17 cellular contexts compared by ENCODE assay signal in genomic region chr2:229443869-229444268, GRCh38.
A peak's percentile ranks its signal among the peaks of the same experiment; 100 is the strongest.
DNase-seq lines count a peak whose midpoint lies in the region; ATAC-seq and TF ChIP-seq lines count a peak whose summit lies in the region.
"Had no signal": no experiment of that assay in that cellular context is flagged by ENCODE, and none has a peak within 500 bp of the region (broad histone marks: within the 10 kb centered on the region; RNA-seq: fewer than 3 reads in every experiment).

No MANE protein-coding gene starts in this region.

- H3F3A ChIP-seq in GM23338 (replicated peaks; ENCODE audit: low read depth): no peaks in the 10 kb centered on the region

- H3K4me3 Mint-ChIP-seq in GM23338: no peak overlapping the region
- H3K4me3 Mint-ChIP-seq: activated T-cell treated with anti-CD3 and anti-CD28 coated beads, Interleukin-2, amount 50 U/mL, for 24 hours; CD4-positive, alpha-beta memory T cell; naive B cell had no signal

- TF ChIP-seq CTCF in brain microvascular endothelial cell (IDR thresholded peaks at IDR 0.05; ENCODE audit: low read depth, low read length, missing control alignments) (no peak), lung (IDR thresholded peaks at IDR 0.05; ENCODE audit: control extremely low read depth, extremely low read depth) (no peak), stomach (IDR thresholded peaks at IDR 0.05) (no peak), GM23338 (conservative IDR thresholded peaks at IDR 0.05; ENCODE audit: low read depth in 2 of 2) (no peak)

- H3K9me3 ChIP-seq in lung (ENCODE audit: control insufficient read depth in 2 of 2, insufficient read depth in 1 of 2, low read length in 1 of 2) (no peaks in the 10 kb centered on the region), stomach (no peaks in the 10 kb centered on the region)
- H3K9me3 ChIP-seq: upper lobe of right lung had no signal

- H3K27me3 ChIP-seq in ACC112 (ENCODE audit: insufficient read depth, low read length) (no peaks in the 10 kb centered on the region), brain microvascular endothelial cell (replicated peaks) (no peaks in the 10 kb centered on the region), lung (ENCODE audit: control insufficient read depth, insufficient read depth) (no peaks in the 10 kb centered on the region), stomach (no peaks in the 10 kb centered on the region), GM23338 (ENCODE audit: insufficient read depth) (no peaks in the 10 kb centered on the region)
- H3K27me3 ChIP-seq: upper lobe of right lung had no signal

- DNase-seq in brain microvascular endothelial cell (no peak), lung (ENCODE audit: low spot score) (no peak), stomach (no peak), GM23338 (ENCODE audit: low spot score) (no peak), COR-L47 (lab: John Stamatoyannopoulos, UW) (no peak)
- DNase-seq: activated CD4-positive, alpha-beta T cell treated with anti-CD3 and anti-CD28 coated beads, Interleukin-2, amount 50 U/mL, for 4 hours; activated T-cell treated with anti-CD3 and anti-CD28 coated beads, Interleukin-2, amount 50 U/mL, for 24 hours; CD4-positive, alpha-beta memory T cell; left colon; naive B cell; NCI-H1694; NCI-H510A; OCI-M1; upper lobe of right lung had no signal

- H3K4me1 ChIP-seq in ACC112 (ENCODE audit: control insufficient read depth, insufficient read depth, low read length, unreplicated experiment): peaks cover 42% of the 10 kb centered on the region
- peaks cover 2 to 4% of the 10 kb centered on the region in 2 donors for H3K4me1 ChIP-seq in lung (ENCODE audit: control insufficient read depth in 2 of 2, insufficient read depth in 2 of 2, low read length in 2 of 2)
- peaks cover 0 to 13% (median 6%) of the 10 kb centered on the region in 4 donors for H3K4me1 ChIP-seq in stomach
- H3K4me1 ChIP-seq in GM23338 (ENCODE audit: insufficient read depth): no peaks in the 10 kb centered on the region
- H3K4me1 ChIP-seq: upper lobe of right lung had no signal

- H3K36me3 ChIP-seq in ACC112 (ENCODE audit: insufficient read depth, low read length) (no peaks in the 10 kb centered on the region), brain microvascular endothelial cell (replicated peaks) (no peaks in the 10 kb centered on the region), lung (ENCODE audit: control insufficient read depth in 2 of 2, insufficient read depth in 2 of 2, low read length in 2 of 2) (no peaks in the 10 kb centered on the region), stomach (no peaks in the 10 kb centered on the region), GM23338 (ENCODE audit: insufficient read depth) (no peaks in the 10 kb centered on the region)
- H3K36me3 ChIP-seq: upper lobe of right lung had no signal

- H3K4me3 ChIP-seq in ACC112 (ENCODE audit: low read depth, low read length) (no peak overlapping the region), brain microvascular endothelial cell (ENCODE audit: low read depth, low read length) (no peak overlapping the region), lung (no peak overlapping the region), stomach (no peak overlapping the region), GM23338 (no peak overlapping the region)
- H3K4me3 ChIP-seq: upper lobe of right lung had no signal

- intact Hi-C loops in stomach (cut with DNase I; ENCODE audit: low total_unique reads): no loop called here

- no peaks in the 10 kb centered on the region for H3K9me2 ChIP-seq in GM23338 (ENCODE audit: insufficient read depth)

- H4K20me1 ChIP-seq in GM23338 (replicated peaks; ENCODE audit: insufficient read depth): no peaks in the 10 kb centered on the region

- TF ChIP-seq POLR2A in stomach (IDR thresholded peaks at IDR 0.05): no peak

- no peaks in the 10 kb centered on the region for H3K79me2 ChIP-seq in ACC112 (ENCODE audit: control insufficient read depth, insufficient read depth, low read length, unreplicated experiment)
- no peaks in the 10 kb centered on the region for H3K79me2 ChIP-seq in GM23338 (replicated peaks; ENCODE audit: insufficient read depth)

- H3K4me1 Mint-ChIP-seq in GM23338: no peaks in the 10 kb centered on the region; the same call in 2 of the 3 replicates
- H3K4me1 Mint-ChIP-seq: CD4-positive, alpha-beta memory T cell; naive B cell had no signal

- H3K27ac Mint-ChIP-seq in GM23338: no peak overlapping the region
- H3K27ac Mint-ChIP-seq: activated T-cell treated with anti-CD3 and anti-CD28 coated beads, Interleukin-2, amount 50 U/mL, for 24 hours; CD4-positive, alpha-beta memory T cell; naive B cell had no signal

- no peaks in the 10 kb centered on the region for H3K36me3 Mint-ChIP-seq in GM23338 (ENCODE audit: low read depth)
- H3K36me3 Mint-ChIP-seq: CD4-positive, alpha-beta memory T cell; naive B cell had no signal

- TF ChIP-seq EP300 in stomach (IDR thresholded peaks at IDR 0.05): no peak

- H3K4me2 ChIP-seq in GM23338: no peak overlapping the region

- ATAC-seq in lung (ENCODE audit: insufficient read depth, low FRiP score): no peak
- ATAC-seq in GM23338: no peak
- ATAC-seq in HG02798 (IDR thresholded peaks at IDR 0.05; ENCODE audit: poor library complexity, unreplicated experiment): no peak
- ATAC-seq in GM18861 (IDR thresholded peaks at IDR 0.05; ENCODE audit: unreplicated experiment): no peak
- ATAC-seq: left colon, upper lobe of right lung had no signal

- H3K9me3 Mint-ChIP-seq in GM23338: no peaks in the 10 kb centered on the region
- H3K9me3 Mint-ChIP-seq: activated T-cell treated with anti-CD3 and anti-CD28 coated beads, Interleukin-2, amount 50 U/mL, for 24 hours had no signal

- H3K27me3 Mint-ChIP-seq in GM23338 (ENCODE audit: insufficient read depth, low read depth, poor library complexity): peaks cover 3% of the 10 kb centered on the region

- H2AFZ ChIP-seq in ACC112 (ENCODE audit: low read length, unreplicated experiment): no peak overlapping the region
- H2AFZ ChIP-seq in GM23338: no peak overlapping the region

- WGBS in lung, 2 donors: 69 to 77% methylated on average over 7 of the region's 7 CpGs
- 60 to 75% (median 71%) methylated on average over 7 of the region's 7 CpGs for WGBS in stomach, 5 donors

- H3K27ac ChIP-seq in ACC112 (ENCODE audit: low read depth, low read length) (peak overlapping the region; percentile 100), brain microvascular endothelial cell (peak overlapping the region; percentile 98), lung (ENCODE audit: low read depth in 1 of 2, low read length in 1 of 2) (peak overlapping the region; percentile 9 to 29), stomach (peak overlapping the region in 4 of 5 donors; percentile 62 to 89 (median 80)), GM23338 (ENCODE audit: low read depth) (no peak overlapping the region)
- H3K27ac ChIP-seq: upper lobe of right lung had no signal

- in situ Hi-C loops in brain microvascular endothelial cell (cut with HindIII; ENCODE audit: low pct_ligation_motif_present, low sequenced_read_pairs): no loop called here
